ENCODE assay signal across 13 cellular contexts in genomic region chr12:120865094-120865493, GRCh38.
"Had no signal": no experiment of that assay in that cellular context is flagged by ENCODE, and none has a peak within 500 bp of the region (broad histone marks: within the 10 kb centered on the region; RNA-seq: fewer than 3 reads in every experiment).

No MANE protein-coding gene starts in this region.

- H3K36me3 ChIP-seq: left lung, upper lobe of left lung had no signal

- H3K9ac ChIP-seq: SK-N-SH had no signal

- H3K9me3 Mint-ChIP-seq: natural killer cell had no signal

- H3K27ac Mint-ChIP-seq: natural killer cell had no signal

- H3K4me3 Mint-ChIP-seq: natural killer cell had no signal

- H3K4me2 ChIP-seq: SK-N-SH had no signal

- DNase-seq: activated CD4-positive, alpha-beta T cell treated with anti-CD3 and anti-CD28 coated beads for 4 hours; dorsolateral prefrontal cortex; left lung; mesendoderm; natural killer cell; posterior cingulate gyrus; retina; SK-N-SH; stimulated activated CD4-positive, alpha-beta T cell treated with anti-CD3 and anti-CD28 coated beads, Interleukin-2, amount 100 ng/mL, for 48 hours; stimulated activated naive CD4-positive, alpha-beta T cell; T-helper 1 cell; upper lobe of left lung had no signal

- H3K36me3 Mint-ChIP-seq: natural killer cell had no signal

- ATAC-seq: left lung had no signal

- H3K27ac ChIP-seq: left lung, upper lobe of left lung, VCaP had no signal

- H3K4me3 ChIP-seq: dorsolateral prefrontal cortex, left lung, upper lobe of left lung had no signal

- H3K9me3 ChIP-seq: left lung, SK-N-SH, upper lobe of left lung had no signal

- H3K27me3 ChIP-seq: dorsolateral prefrontal cortex, left lung, upper lobe of left lung had no signal
